ENCODE assay signal across 8 cellular contexts in the genomic region with DNA sequence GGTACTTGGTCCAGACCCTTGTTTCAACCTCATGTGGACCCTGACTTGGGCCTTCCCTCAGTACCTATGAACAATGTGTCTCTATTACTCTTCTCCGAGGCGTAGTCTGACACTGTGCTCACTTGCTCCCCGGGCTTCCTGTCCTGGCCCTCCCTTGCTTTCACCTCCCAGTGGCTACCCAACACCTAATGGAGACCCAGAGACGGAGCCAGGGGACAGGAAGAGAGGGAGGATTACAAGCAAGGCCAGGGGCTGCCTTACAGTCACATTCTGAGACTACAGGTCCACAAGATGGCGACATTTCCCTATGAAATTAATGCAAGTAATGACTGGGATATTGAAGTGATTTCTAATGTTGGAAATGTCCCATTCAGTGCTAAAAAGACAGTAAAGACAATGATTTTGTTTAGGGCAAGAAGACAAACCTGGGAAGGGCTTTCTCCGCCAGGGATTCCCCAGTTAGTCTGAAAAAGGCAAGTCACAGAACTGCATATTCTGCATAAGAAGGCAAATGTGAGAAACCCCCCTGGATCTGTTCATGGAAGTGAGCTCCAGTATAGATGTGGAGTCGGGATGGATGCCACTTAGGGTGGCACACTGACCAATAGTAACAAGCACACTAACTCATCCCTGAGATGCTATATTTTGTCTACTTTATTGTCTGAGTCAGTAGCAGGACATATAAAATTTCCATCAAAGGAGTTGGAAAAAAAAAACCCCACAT. TPM values are rescaled to one million over a fixed set of nuclear protein-coding genes. Genes with fewer than 3 reads are reported as not detected.
DNase-seq lines count a peak whose midpoint lies in the region; ATAC-seq and TF ChIP-seq lines count a peak whose summit lies in the region.

No MANE protein-coding gene starts in this region.

- no peak overlapping the region for H3K4me3 Mint-ChIP-seq in nephron
- H3K4me3 Mint-ChIP-seq in type B pancreatic cell: no peak overlapping the region

- H3K27me3 Mint-ChIP-seq in nephron (ENCODE audit: low read depth): no peaks in the 10 kb centered on the region
- H3K27me3 Mint-ChIP-seq in type B pancreatic cell: no peaks in the 10 kb centered on the region

- DNase-seq in GM06990 (ENCODE audit: extremely low read depth, insufficient read length): peak; percentile 15
- peak in 43 of 76 experiments; percentile 6 to 74 (median 45) for DNase-seq in HUDEP-2 (lab: John Stamatoyannopoulos, UW; ENCODE audit: unreplicated experiment in 76 of 76)
- DNase-seq in NT2/D1 (ENCODE audit: low read depth, low spot score): peak; percentile 44
- DNase-seq in activated CD8-positive, alpha-beta memory T cell treated with anti-CD3 and anti-CD28 coated beads, Interleukin-2, amount 50 U/mL, for 1 hour (ENCODE audit: extremely low read depth): peak; percentile 31
- DNase-seq in fibroblast of gingiva (ENCODE audit: low read depth): peak; percentile 58
- DNase-seq in type B pancreatic cell (ENCODE audit: extremely low spot score, unreplicated experiment): no peak

- H3K27ac Mint-ChIP-seq in nephron (no peak overlapping the region), type B pancreatic cell (no peak overlapping the region)

- H3K36me3 ChIP-seq in GM06990 (ENCODE audit: control insufficient read depth, insufficient read depth, low read length) (no peaks in the 10 kb centered on the region), NT2/D1 (ENCODE audit: insufficient read depth, insufficient read length, low read length) (no peaks in the 10 kb centered on the region)

- H3K36me3 Mint-ChIP-seq in nephron (ENCODE audit: low read depth): peaks cover 4% of the 10 kb centered on the region
- H3K36me3 Mint-ChIP-seq in type B pancreatic cell: no peaks in the 10 kb centered on the region

- H3K9me3 ChIP-seq in NT2/D1 (ENCODE audit: insufficient read depth, low read length): 0 out of 2 replicates have a peak, but pooled peaks cover 12% of the 10 kb centered on the region

- H3K27me3 ChIP-seq in GM06990 (replicated peaks; ENCODE audit: control insufficient read depth, insufficient read depth, low read length) (no peaks in the 10 kb centered on the region), NT2/D1 (ENCODE audit: insufficient read depth, insufficient read length) (no peaks in the 10 kb centered on the region)

- no peak for ATAC-seq in GM19467 (IDR thresholded peaks at IDR 0.05; ENCODE audit: unreplicated experiment)

- H3K4me3 ChIP-seq in GM06990 (replicated peaks; ENCODE audit: low read depth, low read length): no peak overlapping the region
- no peak overlapping the region for H3K4me3 ChIP-seq in NT2/D1 (ENCODE audit: insufficient read length, low read depth)

- TF ChIP-seq CTCF in GM06990 (IDR thresholded peaks at IDR 0.05; ENCODE audit: insufficient read depth, low read length, poor library complexity, severe bottlenecking) (peak; percentile 58), nephron (IDR thresholded peaks at IDR 0.05; ENCODE audit: unreplicated experiment in 3 of 3) (peak; percentile 51 to 69 (median 59)), type B pancreatic cell (conservative IDR thresholded peaks at IDR 0.05) (peak; percentile 79)

- peaks cover 10% of the 10 kb centered on the region for H3K9me3 Mint-ChIP-seq in nephron
- H3K9me3 Mint-ChIP-seq in type B pancreatic cell: no peaks in the 10 kb centered on the region

- H3K4me1 Mint-ChIP-seq in nephron: no peaks in the 10 kb centered on the region
- no peaks in the 10 kb centered on the region for H3K4me1 Mint-ChIP-seq in type B pancreatic cell (ENCODE audit: unreplicated experiment)

- H3K4me1 ChIP-seq in NT2/D1 (ENCODE audit: insufficient read depth, insufficient read length): no peaks in the 10 kb centered on the region

- H3K9ac ChIP-seq in NT2/D1 (ENCODE audit: insufficient read length, low read depth): no peak overlapping the region

RNA-seq across cellular contexts. Expression of a gene that starts 44.0 kb away (rescaled TPM):
- total RNA-seq in type B pancreatic cell (ENCODE audit: low replicate concordance): 7.7 and 10.6 TPM in 2 replicates
